ENCODE assay signal across 21 cellular contexts in genomic region chr7:3965794-3966395, GRCh38.
"Had no signal": no experiment of that assay in that cellular context is flagged by ENCODE, and none has a peak within 500 bp of the region (broad histone marks: within the 10 kb centered on the region; RNA-seq: fewer than 3 reads in every experiment).

No MANE protein-coding gene starts in this region.

- ATAC-seq: HepG2 had no signal

- FAIRE-seq: HepG2, RCC 7860 had no signal

- DNase-seq: IMR-90, Karpas-422, KG1, MG63, NCI-H1092, NCI-H1105 treated with DMSO at 0.1 percent for 48 hours, NCI-H1417 treated with DMSO at 0.1 percent for 48 hours, NCI-H146, NCI-H1694 treated with DMSO at 0.1 percent for 48 hours, NCI-H1930, NCI-H2081, NCI-H2107, NCI-H2227 treated with DMSO at 0.1 percent for 48 hours, NCI-H524, NCI-H526 treated with DMSO at 0.1 percent for 48 hours, NCI-H748 treated with DMSO at 0.1 percent for 48 hours, Right ventricle myocardium superior, RPMI8226, SIG-M5 had no signal
